In the genomic region with DNA sequence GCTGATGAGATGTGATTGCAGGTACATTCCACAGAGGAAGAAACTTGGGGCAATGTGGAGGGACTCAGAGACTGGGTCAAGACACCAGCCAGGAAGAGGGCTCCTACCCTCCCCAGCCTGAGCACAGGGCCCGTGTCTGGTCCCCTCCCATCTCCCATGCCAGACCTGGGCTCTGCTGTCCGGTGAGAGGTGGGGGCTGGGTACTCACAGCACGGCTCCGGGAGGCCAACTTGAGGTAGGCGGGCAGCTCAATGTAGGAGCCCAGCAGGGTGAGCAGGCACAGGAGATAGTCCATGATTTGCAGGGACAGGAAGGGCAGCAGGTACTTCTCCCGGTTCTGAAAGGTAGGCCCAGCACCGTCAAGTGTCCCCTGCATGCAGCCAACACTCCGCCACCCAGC, we compare ENCODE assay signal across 26 cellular contexts. TPM values are rescaled to one million over a fixed set of nuclear protein-coding genes. Genes with fewer than 3 reads are reported as not detected.
A peak's percentile ranks its signal among the peaks of the same experiment; 100 is the strongest.
DNase-seq lines count a peak whose midpoint lies in the region; ATAC-seq and TF ChIP-seq lines count a peak whose summit lies in the region.
"Had no signal": no experiment of that assay in that cellular context is flagged by ENCODE, and none has a peak within 500 bp of the region (broad histone marks: within the 10 kb centered on the region; RNA-seq: fewer than 3 reads in every experiment).

No MANE protein-coding gene starts in this region.

- POLR2A ChIA-PET in CD8-positive, alpha-beta memory T cell (lab: Charles Lee) = interaction anchor here (0.6 to 11.8 kb wide), 3 partner anchors 13 to 69 kb away, joined by 3 to 189 read pairs (median 4); partner anchors contain the start of gene LAPTM5
- POLR2A ChIA-PET in activated naive CD8-positive, alpha-beta T cell treated with anti-CD3 and anti-CD28 coated beads, Interleukin-2, amount 10 ng/mL, durations not matched to agents 7 days and 5 days (lab: Charles Lee) = no interaction called here

- peak overlapping the region; percentile 60 for H3K27ac Mint-ChIP-seq in T-helper 2 cell treated with Interferon-gamma antibody and Interleukin-4, amounts not matched to agents 5 μg/mL and 100 μg/mL, for 36 hours
- H3K27ac Mint-ChIP-seq in CD8-positive, alpha-beta memory T cell = peak overlapping the region in 7 of 8 donors; percentile 69 to 100 (median 91)
- peak overlapping the region; percentile 57 for H3K27ac Mint-ChIP-seq in activated naive CD8-positive, alpha-beta T cell treated with anti-CD3 and anti-CD28 coated beads, Interleukin-2, amount 10 ng/mL, durations not matched to agents 7 days and 5 days
- peak overlapping the region; percentile 72 to 88 for H3K27ac Mint-ChIP-seq in natural killer cell treated with Interleukin-12 subunit alpha and Interleukin-12 subunit beta and Interleukin-15 and Interleukin-18, amount 100 ng/mL, for 72 hours

- H3K9me3 ChIP-seq in CD8-positive, alpha-beta memory T cell (ENCODE audit: low read length) = no peaks in the 10 kb centered on the region
- H3K9me3 ChIP-seq in SJCRH30 (replicated peaks) (no peaks in the 10 kb centered on the region), thyroid gland (no peaks in the 10 kb centered on the region)
- H3K9me3 ChIP-seq: ascending aorta, psoas muscle, tibial nerve had no signal

- WGBS in thyroid gland, 2 donors = 62 to 77% methylated on average over 8 of the region's 8 CpGs

- H3K27me3 ChIP-seq in CD8-positive, alpha-beta memory T cell (ENCODE audit: insufficient read depth, low read length, poor library complexity, severe bottlenecking) = no peaks in the 10 kb centered on the region
- H3K27me3 ChIP-seq in SJCRH30 = no peaks in the 10 kb centered on the region
- no peaks in the 10 kb centered on the region for H3K27me3 ChIP-seq in thyroid gland
- H3K27me3 ChIP-seq: ascending aorta, dorsolateral prefrontal cortex, neural progenitor cell, tibial nerve had no signal

- no peak overlapping the region for H3K4me3 ChIP-seq in CD8-positive, alpha-beta memory T cell (ENCODE audit: low read length)
- H3K4me3 ChIP-seq in SJCRH30 (no peak overlapping the region), thyroid gland (replicated peaks in 1 of 3) (no peak overlapping the region)
- H3K4me3 ChIP-seq: ascending aorta, dorsolateral prefrontal cortex, neural progenitor cell, psoas muscle, tibial nerve had no signal

- intact Hi-C loops in thyroid gland (cut with DNase I) = loop anchor here (5.0 kb wide), 1 partner anchor 33 kb away; no protein-coding TSS in a partner anchor

- H3K27me3 Mint-ChIP-seq in T-helper 2 cell treated with Interferon-gamma antibody and Interleukin-4, amounts not matched to agents 5 μg/mL and 100 μg/mL, for 36 hours (ENCODE audit: low read depth) = no peaks in the 10 kb centered on the region
- H3K27me3 Mint-ChIP-seq in CD8-positive, alpha-beta memory T cell = no peaks in the 10 kb centered on the region
- no peaks in the 10 kb centered on the region for H3K27me3 Mint-ChIP-seq in activated naive CD8-positive, alpha-beta T cell treated with anti-CD3 and anti-CD28 coated beads, Interleukin-2, amount 10 ng/mL, durations not matched to agents 7 days and 5 days
- H3K27me3 Mint-ChIP-seq in natural killer cell treated with Interleukin-12 subunit alpha and Interleukin-12 subunit beta and Interleukin-15 and Interleukin-18, amount 100 ng/mL, for 72 hours = no peaks in the 10 kb centered on the region

- DNase-seq in T-helper 2 cell treated with Interferon-gamma antibody and Interleukin-4, amounts not matched to agents 5 μg/mL and 100 μg/mL, for 36 hours (ENCODE audit: low spot score) = no peak
- DNase-seq in T-helper 2 cell (no peak), SJCRH30 (no peak), thyroid gland (no peak), pons (ENCODE audit: low spot score) (no peak)
- DNase-seq in CD8-positive, alpha-beta memory T cell = no peak
- no peak for DNase-seq in activated naive CD8-positive, alpha-beta T cell treated with anti-CD3 and anti-CD28 coated beads, Interleukin-2, amount 10 ng/mL, durations not matched to agents 7 days and 5 days
- DNase-seq in natural killer cell treated with Interleukin-12 subunit alpha and Interleukin-12 subunit beta and Interleukin-15 and Interleukin-18, amount 100 ng/mL, for 72 hours (ENCODE audit: low spot score) = no peak
- DNase-seq: activated CD4-positive, alpha-beta T cell treated with anti-CD3 and anti-CD28 coated beads for 1 hour; activated effector memory CD4-positive, alpha-beta T cell treated with anti-CD3 and anti-CD28 coated beads, Interleukin-2, amount 50 U/mL, for 16 hours; caudate nucleus; dorsolateral prefrontal cortex; left ventricle myocardium superior; midbrain; NCI-H1048; NCI-H2029; NCI-H2227 treated with DMSO at 0.1 percent for 48 hours; NCI-H774; psoas muscle; stimulated activated naive CD4-positive, alpha-beta T cell treated with Interleukin-2 at 50 U/mL for 16 hours had no signal

- no peak overlapping the region for H3K4me3 Mint-ChIP-seq in T-helper 2 cell treated with Interferon-gamma antibody and Interleukin-4, amounts not matched to agents 5 μg/mL and 100 μg/mL, for 36 hours
- peak overlapping the region in 3 of 7 donors; percentile 25 to 68 (median 37) for H3K4me3 Mint-ChIP-seq in CD8-positive, alpha-beta memory T cell
- no peak overlapping the region for H3K4me3 Mint-ChIP-seq in activated naive CD8-positive, alpha-beta T cell treated with anti-CD3 and anti-CD28 coated beads, Interleukin-2, amount 10 ng/mL, durations not matched to agents 7 days and 5 days
- no peak overlapping the region for H3K4me3 Mint-ChIP-seq in natural killer cell treated with Interleukin-12 subunit alpha and Interleukin-12 subunit beta and Interleukin-15 and Interleukin-18, amount 100 ng/mL, for 72 hours
- H3K4me3 Mint-ChIP-seq: neural progenitor cell had no signal

- peaks cover 53% of the 10 kb centered on the region for H3K4me1 ChIP-seq in CD8-positive, alpha-beta memory T cell (ENCODE audit: insufficient read depth, low read length)
- H3K4me1 ChIP-seq in SJCRH30 = peaks cover 26% of the 10 kb centered on the region
- peaks cover 14 to 15% of the 10 kb centered on the region in 2 donors for H3K4me1 ChIP-seq in thyroid gland
- H3K4me1 ChIP-seq: ascending aorta, neural progenitor cell, psoas muscle had no signal

- H3K9me3 Mint-ChIP-seq in T-helper 2 cell treated with Interferon-gamma antibody and Interleukin-4, amounts not matched to agents 5 μg/mL and 100 μg/mL, for 36 hours = peaks cover 4% of the 10 kb centered on the region
- H3K9me3 Mint-ChIP-seq in CD8-positive, alpha-beta memory T cell = peaks cover 0 to 2% (median 2%) of the 10 kb centered on the region in 5 donors
- no peaks in the 10 kb centered on the region for H3K9me3 Mint-ChIP-seq in activated naive CD8-positive, alpha-beta T cell treated with anti-CD3 and anti-CD28 coated beads, Interleukin-2, amount 10 ng/mL, durations not matched to agents 7 days and 5 days
- H3K9me3 Mint-ChIP-seq in natural killer cell treated with Interleukin-12 subunit alpha and Interleukin-12 subunit beta and Interleukin-15 and Interleukin-18, amount 100 ng/mL, for 72 hours = peaks cover 3% of the 10 kb centered on the region
- H3K9me3 Mint-ChIP-seq: neural progenitor cell had no signal

- peaks cover 67% of the 10 kb centered on the region for H3K4me1 Mint-ChIP-seq in T-helper 2 cell treated with Interferon-gamma antibody and Interleukin-4, amounts not matched to agents 5 μg/mL and 100 μg/mL, for 36 hours (ENCODE audit: low read depth)
- peaks cover 65 to 85% (median 77%) of the 10 kb centered on the region in 3 donors for H3K4me1 Mint-ChIP-seq in CD8-positive, alpha-beta memory T cell
- peaks cover 77% of the 10 kb centered on the region for H3K4me1 Mint-ChIP-seq in activated naive CD8-positive, alpha-beta T cell treated with anti-CD3 and anti-CD28 coated beads, Interleukin-2, amount 10 ng/mL, durations not matched to agents 7 days and 5 days
- peaks cover 67 to 70% of the 10 kb centered on the region in 2 donors for H3K4me1 Mint-ChIP-seq in natural killer cell treated with Interleukin-12 subunit alpha and Interleukin-12 subunit beta and Interleukin-15 and Interleukin-18, amount 100 ng/mL, for 72 hours (ENCODE audit: low read depth in 2 of 2)

- peaks cover 80% of the 10 kb centered on the region for H3K36me3 ChIP-seq in CD8-positive, alpha-beta memory T cell (ENCODE audit: insufficient read depth, low read length)
- peaks cover 12% of the 10 kb centered on the region for H3K36me3 ChIP-seq in SJCRH30
- H3K36me3 ChIP-seq in thyroid gland = no peaks in the 10 kb centered on the region
- H3K36me3 ChIP-seq: neural progenitor cell had no signal

- no peak for ATAC-seq in activated naive CD8-positive, alpha-beta T cell treated with anti-CD3 and anti-CD28 coated beads, Interleukin-2, amount 10 ng/mL, durations not matched to agents 7 days and 5 days (ENCODE audit: low read depth)
- no peak for ATAC-seq in natural killer cell treated with Interleukin-12 subunit alpha and Interleukin-12 subunit beta and Interleukin-15 and Interleukin-18, amount 100 ng/mL, for 72 hours
- ATAC-seq: left ventricle myocardium superior, psoas muscle, Right ventricle myocardium inferior had no signal

- no peak for TF ChIP-seq CTCF in thyroid gland (IDR thresholded peaks at IDR 0.05)

- H3K27ac ChIP-seq in CD8-positive, alpha-beta memory T cell (ENCODE audit: low read depth, low read length) = no peak overlapping the region
- H3K27ac ChIP-seq in SJCRH30 (no peak overlapping the region), thyroid gland (no peak overlapping the region)
- H3K27ac ChIP-seq: 22Rv1, ascending aorta, dorsolateral prefrontal cortex, neural progenitor cell, psoas muscle, tibial nerve had no signal

- no peak for TF ChIP-seq POLR2A in thyroid gland (IDR thresholded peaks at IDR 0.05)

- CTCF ChIA-PET in CD8-positive, alpha-beta memory T cell (lab: Charles Lee) = interaction anchor here (1.6 kb wide), 1 partner anchor 17 kb away, joined by 6 read pairs; no protein-coding TSS in a partner anchor

- peaks cover 91% of the 10 kb centered on the region for H3K36me3 Mint-ChIP-seq in T-helper 2 cell treated with Interferon-gamma antibody and Interleukin-4, amounts not matched to agents 5 μg/mL and 100 μg/mL, for 36 hours (ENCODE audit: low read depth)
- H3K36me3 Mint-ChIP-seq in CD8-positive, alpha-beta memory T cell = peaks cover 41 to 88% (median 42%) of the 10 kb centered on the region in 3 donors
- peaks cover 57% of the 10 kb centered on the region for H3K36me3 Mint-ChIP-seq in activated naive CD8-positive, alpha-beta T cell treated with anti-CD3 and anti-CD28 coated beads, Interleukin-2, amount 10 ng/mL, durations not matched to agents 7 days and 5 days
- H3K36me3 Mint-ChIP-seq in natural killer cell treated with Interleukin-12 subunit alpha and Interleukin-12 subunit beta and Interleukin-15 and Interleukin-18, amount 100 ng/mL, for 72 hours = peaks cover 45% of the 10 kb centered on the region
- H3K36me3 Mint-ChIP-seq: neural progenitor cell had no signal

RNA-seq across cellular contexts. Expression of gene MATN1, which starts 16.2 kb away (rescaled TPM):
- total RNA-seq in CD8-positive, alpha-beta memory T cell = under 1 TPM; 0.59 to 0.91 TPM
- not detected for polyA plus RNA-seq in CD8-positive, alpha-beta memory T cell
- total RNA-seq in activated naive CD8-positive, alpha-beta T cell treated with anti-CD3 and anti-CD28 coated beads, Interleukin-2, amount 10 ng/mL, durations not matched to agents 7 days and 5 days = under 1 TPM in 1 of 2 experiments, not detected in 1; 0.26 TPM
- total RNA-seq in natural killer cell treated with Interleukin-12 subunit alpha and Interleukin-12 subunit beta and Interleukin-15 and Interleukin-18, amount 100 ng/mL, for 72 hours = 1 to 10 TPM in 1 of 2 donors, under 1 TPM in 1; 0.31 to 1.1 TPM
- 0.47 and 0.89 TPM in 2 replicates for total RNA-seq in SJCRH30 (2014; rRNA removed; shearing (Covaris generic))
- total RNA-seq in thyroid gland = 1 to 10 TPM in 1 of 4 donors, under 1 TPM in 1, not detected in 2; 0.45 to 3.0 TPM
- total RNA-seq: HT1080, left ventricle myocardium superior, psoas muscle, Right ventricle myocardium inferior, tibial nerve had no signal

RNA-seq across cellular contexts. Expression of gene LAPTM5, which starts 18.0 kb away (rescaled TPM):
- 100 to 1,000 TPM; 204 to 206 TPM for total RNA-seq in CD8-positive, alpha-beta memory T cell
- 589 TPM for polyA plus RNA-seq in CD8-positive, alpha-beta memory T cell
- total RNA-seq in activated naive CD8-positive, alpha-beta T cell treated with anti-CD3 and anti-CD28 coated beads, Interleukin-2, amount 10 ng/mL, durations not matched to agents 7 days and 5 days = 100 to 1,000 TPM; 474 to 485 TPM
- total RNA-seq in natural killer cell treated with Interleukin-12 subunit alpha and Interleukin-12 subunit beta and Interleukin-15 and Interleukin-18, amount 100 ng/mL, for 72 hours = 100 to 1,000 TPM; 150 to 153 TPM
- total RNA-seq in SJCRH30 (2014; rRNA removed; shearing (Covaris generic)) = 31.5 and 34.9 TPM in 2 replicates
- 10 to 100 TPM; 25.3 to 97.3 (median 46.4) TPM for total RNA-seq in thyroid gland
